In genomic region chr16:19701091-19701490, GRCh38 we compare ENCODE assay signal across 14 cellular contexts. TPM values are rescaled to one million over a fixed set of nuclear protein-coding genes. Genes with fewer than 3 reads are reported as not detected.
DNase-seq lines count a peak whose midpoint lies in the region; ATAC-seq and TF ChIP-seq lines count a peak whose summit lies in the region.
"Had no signal": no experiment of that assay in that cellular context is flagged by ENCODE, and none has a peak within 500 bp of the region (broad histone marks: within the 10 kb centered on the region; RNA-seq: fewer than 3 reads in every experiment).

No MANE protein-coding gene starts in this region.

- no peak overlapping the region for H3K4me3 Mint-ChIP-seq in T-cell
- H3K4me3 Mint-ChIP-seq: activated CD4-positive, alpha-beta T cell treated with anti-CD3 and anti-CD28 coated beads, Interleukin-2, amount 10 ng/mL, durations not matched to agents 24 days and 14 days had no signal

- POLR2A ChIA-PET in T-cell (lab: Charles Lee) = no interaction called here

- no peaks in the 10 kb centered on the region for H3K9me3 Mint-ChIP-seq in T-cell
- H3K9me3 Mint-ChIP-seq: activated CD4-positive, alpha-beta T cell treated with anti-CD3 and anti-CD28 coated beads, Interleukin-2, amount 10 ng/mL, durations not matched to agents 24 days and 14 days had no signal

- no peaks in the 10 kb centered on the region for H3K27me3 Mint-ChIP-seq in T-cell
- H3K27me3 Mint-ChIP-seq: activated CD4-positive, alpha-beta T cell treated with anti-CD3 and anti-CD28 coated beads, Interleukin-2, amount 10 ng/mL, durations not matched to agents 24 days and 14 days had no signal

- no peak overlapping the region for H3K9ac ChIP-seq in skeletal muscle tissue (ENCODE audit: low read depth in 1 of 3, low read length in 3 of 3)

- H3K4me1 ChIP-seq in skeletal muscle tissue (ENCODE audit: control insufficient read depth in 3 of 3, insufficient read depth in 3 of 3, low read length in 3 of 3) (peaks cover 41 to 58% (median 54%) of the 10 kb centered on the region in 3 donors), Peyer's patch (peaks cover 0 to 40% (median 13%) of the 10 kb centered on the region in 4 donors)

- H3K27me3 ChIP-seq in skeletal muscle tissue (ENCODE audit: control insufficient read depth in 3 of 3, insufficient read depth in 3 of 3, low read length in 3 of 3) (no peaks in the 10 kb centered on the region), Peyer's patch (no peaks in the 10 kb centered on the region)
- H3K27me3 ChIP-seq: pancreas had no signal

- H3K27ac ChIP-seq in skeletal muscle tissue (ENCODE audit: low read depth, low read length) = peak overlapping the region; percentile 26
- H3K27ac ChIP-seq in Peyer's patch = peak overlapping the region in 2 of 4 donors; percentile 2 to 52
- H3K27ac ChIP-seq: epithelial cell of prostate had no signal

- H3K4me3 ChIP-seq in skeletal muscle tissue (ENCODE audit: low read length in 3 of 3) (no peak overlapping the region), Peyer's patch (no peak overlapping the region)
- H3K4me3 ChIP-seq: K562, pancreas had no signal

- no peak for TF ChIP-seq CTCF in Peyer's patch (IDR thresholded peaks at IDR 0.05)

- H3K27ac Mint-ChIP-seq in T-cell = peak overlapping the region; percentile 79 to 97
- H3K27ac Mint-ChIP-seq: activated CD4-positive, alpha-beta T cell treated with anti-CD3 and anti-CD28 coated beads, Interleukin-2, amount 10 ng/mL, durations not matched to agents 24 days and 14 days had no signal

- TF ChIP-seq POLR2A in Peyer's patch (IDR thresholded peaks at IDR 0.05) = no peak

- no peaks in the 10 kb centered on the region for H3K9me3 ChIP-seq in skeletal muscle tissue (ENCODE audit: control insufficient read depth in 3 of 3, low read length in 3 of 3)
- no peaks in the 10 kb centered on the region for H3K9me3 ChIP-seq in Peyer's patch
- H3K9me3 ChIP-seq: pancreas had no signal

- H3K36me3 Mint-ChIP-seq in T-cell = peaks cover 48% of the 10 kb centered on the region

- ATAC-seq in T-cell (replicated peaks in 1 of 4) (no peak), GM19455 (IDR thresholded peaks at IDR 0.05; ENCODE audit: unreplicated experiment) (no peak)
- ATAC-seq: K562, pancreas had no signal

- H3K36me3 ChIP-seq in skeletal muscle tissue (ENCODE audit: control insufficient read depth in 3 of 3, insufficient read depth in 3 of 3, low read length in 3 of 3) = peaks cover 18 to 27% (median 22%) of the 10 kb centered on the region in 3 donors
- H3K36me3 ChIP-seq in Peyer's patch = peaks cover 0 to 49% (median 0%) of the 10 kb centered on the region in 3 donors

- CTCF ChIA-PET in T-cell (lab: Charles Lee) = no interaction called here

- H3K4me1 Mint-ChIP-seq in T-cell = peaks cover 40 to 46% (median 45%) of the 10 kb centered on the region in 3 donors

- DNase-seq in COLO829 (ENCODE audit: low spot score) (peak; percentile 28), T-cell (no peak), fibroblast of peridontal ligament (ENCODE audit: extremely low read depth) (peak; percentile 81), midbrain (lab: John Stamatoyannopoulos, UW) (no peak), NCI-H510A treated with DMSO at 0.1 percent for 48 hours (lab: John Stamatoyannopoulos, UW) (no peak), Peyer's patch (no peak)
- DNase-seq: activated CD4-positive, alpha-beta T cell treated with anti-CD3 and anti-CD28 coated beads, Interleukin-2, amount 10 ng/mL, durations not matched to agents 24 days and 14 days; NCI-H1436; NCI-H446 treated with DMSO at 0.1 percent for 48 hours; pancreas had no signal

RNA-seq across cellular contexts. Expression of gene KNOP1, which starts 16.9 kb away (rescaled TPM):
- 10 to 100 TPM in 4 of 5 donors, 1 to 10 TPM in 1; 8.2 to 20.4 (median 18.6) TPM for total RNA-seq in T-cell
- 11.5 TPM for total RNA-seq in skeletal muscle tissue
- 10 to 100 TPM in 3 of 4 donors, 1 to 10 TPM in 1; 10.0 to 26.1 (median 19.9) TPM for total RNA-seq in Peyer's patch

RNA-seq across cellular contexts. Expression of gene IQCK, which starts 17.0 kb away (rescaled TPM):
- total RNA-seq in T-cell = 1 to 10 TPM; 1.6 to 3.3 (median 2.0) TPM
- 10.4 TPM for total RNA-seq in skeletal muscle tissue
- total RNA-seq in Peyer's patch = 10 to 100 TPM in 2 of 4 donors, 1 to 10 TPM in 2; 8.2 to 42.9 (median 10.3) TPM

Comparison
In these comparisons a context has a peak if more than half of its experiments do, and no peak if none do; other contexts are left out.
1. DNase-seq: peak in COLO829 (single experiment) and fibroblast of peridontal ligament (single experiment); none in T-cell (0 of 34), midbrain (single experiment), NCI-H510A treated with DMSO at 0.1 percent for 48 hours (single experiment) and Peyer's patch (0 of 3).